ENCODE assay signal across 24 cellular contexts in the genomic region with DNA sequence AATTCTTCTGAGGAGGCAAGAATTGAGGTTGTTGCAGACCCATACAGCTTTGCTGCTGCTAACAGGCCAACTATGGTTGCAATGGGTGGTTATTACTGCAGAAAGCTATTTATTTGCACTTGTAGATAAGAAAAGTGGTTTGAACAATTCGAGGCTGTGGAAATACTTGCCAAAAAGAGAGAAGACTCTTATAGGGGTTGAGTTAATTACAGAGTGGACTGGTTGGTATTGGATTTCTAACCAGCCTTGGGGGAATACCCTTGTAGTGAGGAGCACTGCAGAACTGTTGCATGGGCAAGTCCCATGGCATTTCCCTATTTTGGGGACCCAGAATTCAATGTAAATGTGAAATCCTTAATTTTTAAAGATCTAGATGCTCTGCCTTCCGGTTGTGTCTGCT.
DNase-seq lines count a peak whose midpoint lies in the region; ATAC-seq and TF ChIP-seq lines count a peak whose summit lies in the region.
"Had no signal": no experiment of that assay in that cellular context is flagged by ENCODE, and none has a peak within 500 bp of the region (broad histone marks: within the 10 kb centered on the region; RNA-seq: fewer than 3 reads in every experiment).

No MANE protein-coding gene starts in this region.

- peak overlapping the region in 2 of 8 donors; percentile 8 to 74 for H3K4me3 Mint-ChIP-seq in naive B cell
- H3K4me3 Mint-ChIP-seq: activated T-cell treated with anti-CD3 and anti-CD28 coated beads, Interleukin-2, amount 50 U/mL, for 72 hours; dendritic cell treated with granulocyte-macrophage colony-stimulating factor and Interleukin-4, amounts not matched to agents 40 ng/mL and 50 ng/mL, for 4 days; endodermal cell; T-helper 17 cell had no signal

- POLR2A ChIA-PET in HEK293 (lab: Yijun Ruan, JAX) = no interaction called here

- no peaks in the 10 kb centered on the region for H3K9me3 ChIP-seq in HEK293 (ENCODE audit: control insufficient read depth, insufficient read depth, low read depth, low read length)
- H3K9me3 ChIP-seq in OCI-LY3 (ENCODE audit: insufficient read depth, low read length) = peaks cover 25% of the 10 kb centered on the region
- no peaks in the 10 kb centered on the region for H3K9me3 ChIP-seq in WERI-Rb-1 (ENCODE audit: severe bottlenecking)
- peaks cover 3% of the 10 kb centered on the region; the same call in 1 of the 2 replicates for H3K9me3 ChIP-seq in MG63
- H3K9me3 ChIP-seq: SK-N-SH, suprapubic skin had no signal

- peaks cover 6% of the 10 kb centered on the region for H3K4me1 ChIP-seq in HEK293 (ENCODE audit: control insufficient read depth, insufficient read depth, low read length)
- peaks cover 60% of the 10 kb centered on the region for H3K4me1 ChIP-seq in OCI-LY3 (ENCODE audit: low read length)
- H3K4me1 ChIP-seq: suprapubic skin had no signal

- H3K4me3 ChIP-seq in HEK293 (ENCODE audit: low read depth, low read length) = no peak overlapping the region
- H3K4me3 ChIP-seq in OCI-LY3 (ENCODE audit: low read length) = peak overlapping the region; percentile 54
- no peak overlapping the region for H3K4me3 ChIP-seq in WERI-Rb-1 (ENCODE audit: low read depth, low read length)
- H3K4me3 ChIP-seq in MG63 = no peak overlapping the region
- H3K4me3 ChIP-seq: suprapubic skin had no signal

- H3K36me3 Mint-ChIP-seq in naive B cell = no peaks in the 10 kb centered on the region

- no peak overlapping the region for H2AFZ ChIP-seq in OCI-LY3 (ENCODE audit: low read depth, low read length)

- peaks cover 0 to 29% (median 6%) of the 10 kb centered on the region in 7 donors for H3K9me3 Mint-ChIP-seq in naive B cell

- 0 out of 2 replicates have a peak overlapping the region, but pooled peaks have one; percentile 25 for H3K9ac ChIP-seq in OCI-LY3 (ENCODE audit: low read length)
- H3K9ac ChIP-seq: SK-N-SH had no signal

- peaks cover 12% of the 10 kb centered on the region for H4K20me1 ChIP-seq in OCI-LY3 (ENCODE audit: insufficient read depth, low read length)

- H3K27me3 Mint-ChIP-seq in naive B cell = peaks cover 0 to 1% (median 0%) of the 10 kb centered on the region in 3 donors
- H3K27me3 Mint-ChIP-seq: dendritic cell treated with granulocyte-macrophage colony-stimulating factor and Interleukin-4, amounts not matched to agents 40 ng/mL and 50 ng/mL, for 4 days had no signal

- H3K4me1 Mint-ChIP-seq in naive B cell = peaks cover 0 to 38% (median 24%) of the 10 kb centered on the region in 3 donors
- H3K4me1 Mint-ChIP-seq: endodermal cell, T-helper 17 cell had no signal

- peak; percentile 35 for DNase-seq in DMS 273 (lab: John Stamatoyannopoulos, UW; ENCODE audit: unreplicated experiment)
- no peak for DNase-seq in naive B cell
- DNase-seq in WERI-Rb-1 = no peak
- DNase-seq in MG63 = no peak
- no peak for DNase-seq in stimulated activated CD4-positive, alpha-beta T cell treated with anti-CD3 and anti-CD28 coated beads, Interleukin-12 subunit alpha, Interleukin-12 subunit beta, amount 100 ng/mL, for 4 hours
- DNase-seq: activated CD4-positive, alpha-beta T cell treated with anti-CD3 and anti-CD28 coated beads, Interleukin-2, amount 50 U/mL, for 48 hours; activated CD4-positive, CD25-positive, alpha-beta regulatory T cell treated with anti-CD3 and anti-CD28 coated beads, Interleukin-2, amount 50 U/mL, for 72 hours; activated T-cell treated with anti-CD3 and anti-CD28 coated beads, Interleukin-2, amount 50 U/mL, for 72 hours; central memory CD4-positive, alpha-beta T cell; DMS53; endodermal cell; glutamatergic neuron; IMR-90; left colon; mesenchymal stem cell; NCI-H2171; PC-3; SK-N-SH; stimulated activated naive CD4-positive, alpha-beta T cell; T-helper 17 cell had no signal

- H3K4me2 ChIP-seq in OCI-LY3 (ENCODE audit: low read length) = peak overlapping the region; percentile 78
- H3K4me2 ChIP-seq: SK-N-SH had no signal

- ATAC-seq in naive B cell (ENCODE audit: low read depth in 2 of 2) = peak; percentile 41 to 57
- ATAC-seq: activated T-cell treated with anti-CD3 and anti-CD28 coated beads, Interleukin-2, amount 50 U/mL, for 72 hours; left colon; PC-3; T-helper 17 cell had no signal

- H3K27ac Mint-ChIP-seq in naive B cell = peak overlapping the region in 1 of 6 donors; percentile 13
- H3K27ac Mint-ChIP-seq: activated T-cell treated with anti-CD3 and anti-CD28 coated beads, Interleukin-2, amount 50 U/mL, for 72 hours; dendritic cell treated with granulocyte-macrophage colony-stimulating factor and Interleukin-4, amounts not matched to agents 40 ng/mL and 50 ng/mL, for 4 days; endodermal cell; T-helper 17 cell had no signal

- H3K27ac ChIP-seq in HEK293 (ENCODE audit: extremely low read depth, low read depth, low read length) (no peak overlapping the region), OCI-LY3 (ENCODE audit: low read length) (peak overlapping the region; percentile 68), WERI-Rb-1 (no peak overlapping the region)
- H3K27ac ChIP-seq: suprapubic skin had no signal

- H3K27me3 ChIP-seq in OCI-LY3 (ENCODE audit: low read depth, low read length) (no peaks in the 10 kb centered on the region), WERI-Rb-1 (ENCODE audit: insufficient read depth, low read depth, severe bottlenecking) (no peaks in the 10 kb centered on the region), MG63 (no peaks in the 10 kb centered on the region)
- H3K27me3 ChIP-seq: suprapubic skin had no signal

- H3K36me3 ChIP-seq in HEK293 (ENCODE audit: control insufficient read depth in 2 of 2, insufficient read depth in 1 of 2, low read length in 2 of 2) = no peaks in the 10 kb centered on the region
- H3K36me3 ChIP-seq in OCI-LY3 (replicated peaks; ENCODE audit: low read depth, low read length) = peaks cover 40% of the 10 kb centered on the region
- H3K36me3 ChIP-seq in WERI-Rb-1 = no peaks in the 10 kb centered on the region
- H3K36me3 ChIP-seq in MG63 = no peaks in the 10 kb centered on the region
- H3K36me3 ChIP-seq: suprapubic skin had no signal

- peaks cover 9% of the 10 kb centered on the region for H3K79me2 ChIP-seq in OCI-LY3 (ENCODE audit: low read length)

- TF ChIP-seq CTCF in HEK293 (tag by site-specific recombination; IDR thresholded peaks at IDR 0.05) (no peak), OCI-LY3 (IDR thresholded peaks at IDR 0.05; ENCODE audit: low read depth, low read length) (no peak), WERI-Rb-1 (IDR thresholded peaks at IDR 0.05; ENCODE audit: low read depth, low read length) (no peak)

- CTCF ChIA-PET in HEK293 (lab: Yijun Ruan, JAX) = interaction anchor here (1.6 kb wide), 1 partner anchor 586 kb away, joined by 9 read pairs; no protein-coding TSS in a partner anchor

TF ChIP-seq in HEK293, 187 proteins besides CTCF, POLR2A, EP300 and RAD21 (continues in another document):
- TF ChIP-seq, protein P1, sequence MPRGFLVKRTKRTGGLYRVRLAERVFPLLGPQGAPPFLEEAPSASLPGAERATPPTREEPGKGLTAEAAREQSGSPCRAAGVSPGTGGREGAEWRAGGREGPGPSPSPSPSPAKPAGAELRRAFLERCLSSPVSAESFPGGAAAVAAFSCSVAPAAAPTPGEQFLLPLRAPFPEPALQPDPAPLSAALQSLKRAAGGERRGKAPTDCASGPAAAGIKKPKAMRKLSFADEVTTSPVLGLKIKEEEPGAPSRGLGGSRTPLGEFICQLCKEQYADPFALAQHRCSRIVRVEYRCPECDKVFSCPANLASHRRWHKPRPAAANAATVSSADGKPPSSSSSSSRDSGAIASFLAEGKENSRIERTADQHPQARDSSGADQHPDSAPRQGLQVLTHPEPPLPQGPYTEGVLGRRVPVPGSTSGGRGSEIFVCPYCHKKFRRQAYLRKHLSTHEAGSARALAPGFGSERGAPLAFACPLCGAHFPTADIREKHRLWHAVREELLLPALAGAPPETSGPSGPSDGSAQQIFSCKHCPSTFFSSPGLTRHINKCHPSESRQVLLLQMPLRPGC (tag by site-specific recombination; IDR thresholded peaks at IDR 0.05) = no peak
- TF ChIP-seq ZNF707 (tag by site-specific recombination; IDR thresholded peaks at IDR 0.05) (no peak), ZNF585B (tag by site-specific recombination; IDR thresholded peaks at IDR 0.05) (no peak), ZNF133 (tag by site-specific recombination; IDR thresholded peaks at IDR 0.05) (no peak), ZNF426 (tag by site-specific recombination; IDR thresholded peaks at IDR 0.05) (no peak), ZNF19 (tag by site-specific recombination; IDR thresholded peaks at IDR 0.05; ENCODE audit: low read depth) (no peak), ZNF138 (tag by site-specific recombination; IDR thresholded peaks at IDR 0.05; ENCODE audit: borderline replicate concordance) (no peak), ZNF140 (tag by site-specific recombination; IDR thresholded peaks at IDR 0.05) (no peak), ZNF214 (tag by site-specific recombination; IDR thresholded peaks at IDR 0.05; ENCODE audit: borderline replicate concordance) (no peak), ZNF23 (tag by site-specific recombination; IDR thresholded peaks at IDR 0.05; ENCODE audit: borderline replicate concordance) (no peak), ZNF843 (tag by site-specific recombination; IDR thresholded peaks at IDR 0.05) (0 out of 2 replicates have a peak, but pooled peaks have one; percentile 20), ZNF558 (tag by site-specific recombination; IDR thresholded peaks at IDR 0.05) (no peak), ZNF830 (tag by site-specific recombination; IDR thresholded peaks at IDR 0.05; ENCODE audit: low read depth) (no peak), ZNF184 (tag by site-specific recombination; IDR thresholded peaks at IDR 0.05) (no peak), ZXDB (tag by site-specific recombination; IDR thresholded peaks at IDR 0.05) (no peak), ZNF654 (tag by site-specific recombination; IDR thresholded peaks at IDR 0.05; ENCODE audit: low read depth) (no peak), ZNF248 (tag by site-specific recombination; IDR thresholded peaks at IDR 0.05) (no peak)
- TF ChIP-seq, protein P2, sequence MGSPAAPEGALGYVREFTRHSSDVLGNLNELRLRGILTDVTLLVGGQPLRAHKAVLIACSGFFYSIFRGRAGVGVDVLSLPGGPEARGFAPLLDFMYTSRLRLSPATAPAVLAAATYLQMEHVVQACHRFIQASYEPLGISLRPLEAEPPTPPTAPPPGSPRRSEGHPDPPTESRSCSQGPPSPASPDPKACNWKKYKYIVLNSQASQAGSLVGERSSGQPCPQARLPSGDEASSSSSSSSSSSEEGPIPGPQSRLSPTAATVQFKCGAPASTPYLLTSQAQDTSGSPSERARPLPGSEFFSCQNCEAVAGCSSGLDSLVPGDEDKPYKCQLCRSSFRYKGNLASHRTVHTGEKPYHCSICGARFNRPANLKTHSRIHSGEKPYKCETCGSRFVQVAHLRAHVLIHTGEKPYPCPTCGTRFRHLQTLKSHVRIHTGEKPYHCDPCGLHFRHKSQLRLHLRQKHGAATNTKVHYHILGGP (tag by site-specific recombination; IDR thresholded peaks at IDR 0.05) = no peak
- TF ChIP-seq, protein P3, sequence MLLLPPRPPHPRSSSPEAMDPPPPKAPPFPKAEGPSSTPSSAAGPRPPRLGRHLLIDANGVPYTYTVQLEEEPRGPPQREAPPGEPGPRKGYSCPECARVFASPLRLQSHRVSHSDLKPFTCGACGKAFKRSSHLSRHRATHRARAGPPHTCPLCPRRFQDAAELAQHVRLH (tag by site-specific recombination; IDR thresholded peaks at IDR 0.05) = no peak
